Comparison of ENCODE assay signal across 18 cellular contexts in the genomic region with DNA sequence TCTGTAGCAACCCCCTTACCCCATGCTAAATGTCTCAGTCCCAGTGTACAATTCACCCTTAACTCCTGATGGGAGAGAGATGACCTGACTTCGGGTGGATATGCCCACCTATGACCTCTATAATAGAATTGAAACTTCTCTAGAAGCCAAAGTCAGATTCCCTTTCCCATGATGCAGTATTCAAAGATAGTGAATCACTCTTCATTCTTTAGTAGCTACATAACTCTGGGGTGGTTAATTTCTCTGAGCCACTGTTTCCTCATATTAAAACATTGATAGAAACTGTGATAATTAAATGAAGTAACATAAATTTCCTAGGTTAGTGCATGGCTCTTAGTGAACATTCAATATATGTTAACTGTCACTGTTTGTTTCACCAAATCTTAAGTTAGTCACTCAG.
"Had no signal": no experiment of that assay in that cellular context is flagged by ENCODE, and none has a peak within 500 bp of the region (broad histone marks: within the 10 kb centered on the region; RNA-seq: fewer than 3 reads in every experiment).

No MANE protein-coding gene starts in this region.

- H3K4me2 ChIP-seq: neural progenitor cell had no signal

- H3K27ac Mint-ChIP-seq: activated CD4-positive, alpha-beta memory T cell treated with anti-CD3 and anti-CD28 coated beads for 36 hours; activated CD8-positive, alpha-beta memory T cell treated with anti-CD3 and anti-CD28 coated beads, Interleukin-2, amount 10 ng/mL, durations not matched to agents 7 days and 5 days; activated T-cell treated with anti-CD3 and anti-CD28 coated beads, Interleukin-2, amount 50 U/mL, for 24 hours; brain; neural progenitor cell; stimulated activated memory B cell treated with anti-CD40 and anti-IgM and Interleukin-4, amounts not matched to agents 10 μg/mL and 1 μg/mL and 100 μg/mL, for 72 hours had no signal

- H3K4me1 Mint-ChIP-seq: activated CD8-positive, alpha-beta memory T cell treated with anti-CD3 and anti-CD28 coated beads, Interleukin-2, amount 10 ng/mL, durations not matched to agents 7 days and 5 days; brain; central memory CD8-positive, alpha-beta T cell; naive B cell; neural progenitor cell; stimulated activated memory B cell treated with anti-CD40 and anti-IgM and Interleukin-4, amounts not matched to agents 10 μg/mL and 1 μg/mL and 100 μg/mL, for 72 hours had no signal

- H3K9me3 Mint-ChIP-seq: neural progenitor cell had no signal

- H3K4me1 ChIP-seq: neural progenitor cell, pancreas, thyroid gland had no signal

- H3K27me3 Mint-ChIP-seq: activated CD4-positive, alpha-beta memory T cell treated with anti-CD3 and anti-CD28 coated beads for 36 hours; activated CD8-positive, alpha-beta memory T cell treated with anti-CD3 and anti-CD28 coated beads, Interleukin-2, amount 10 ng/mL, durations not matched to agents 7 days and 5 days; activated T-cell treated with anti-CD3 and anti-CD28 coated beads, Interleukin-2, amount 50 U/mL, for 24 hours; brain; central memory CD8-positive, alpha-beta T cell; naive B cell; stimulated activated memory B cell treated with anti-CD40 and anti-IgM and Interleukin-4, amounts not matched to agents 10 μg/mL and 1 μg/mL and 100 μg/mL, for 72 hours had no signal

- DNase-seq: activated CD4-positive, alpha-beta memory T cell treated with anti-CD3 and anti-CD28 coated beads for 36 hours; activated CD8-positive, alpha-beta memory T cell treated with anti-CD3 and anti-CD28 coated beads, Interleukin-2, amount 10 ng/mL, durations not matched to agents 7 days and 5 days; activated naive CD4-positive, alpha-beta T cell treated with anti-CD3 and anti-CD28 coated beads, Interleukin-2, amount 50 U/mL, for 16 hours; activated T-cell treated with anti-CD3 and anti-CD28 coated beads, Interleukin-2, amount 50 U/mL, for 24 hours; amniotic stem cell; cortex of kidney; effector CD4-positive, alpha-beta T cell; islet precursor cell; naive B cell; pancreas; stimulated activated CD4-positive, alpha-beta T cell treated with anti-CD3 and anti-CD28 coated beads, Interleukin-2, amount 100 ng/mL, for 48 hours; thyroid gland had no signal

- H3K36me3 ChIP-seq: neural progenitor cell, pancreas, thyroid gland had no signal

- H2AFZ ChIP-seq: neural progenitor cell had no signal

- H3K9me3 ChIP-seq: pancreas, thyroid gland had no signal

- H3K27me3 ChIP-seq: neural progenitor cell, pancreas, thyroid gland had no signal

- H3K4me3 Mint-ChIP-seq: activated CD4-positive, alpha-beta memory T cell treated with anti-CD3 and anti-CD28 coated beads for 36 hours; activated CD8-positive, alpha-beta memory T cell treated with anti-CD3 and anti-CD28 coated beads, Interleukin-2, amount 10 ng/mL, durations not matched to agents 7 days and 5 days; activated T-cell treated with anti-CD3 and anti-CD28 coated beads, Interleukin-2, amount 50 U/mL, for 24 hours; brain; central memory CD8-positive, alpha-beta T cell; naive B cell; neural progenitor cell; stimulated activated memory B cell treated with anti-CD40 and anti-IgM and Interleukin-4, amounts not matched to agents 10 μg/mL and 1 μg/mL and 100 μg/mL, for 72 hours had no signal

- H3K4me3 ChIP-seq: neural progenitor cell, pancreas, thyroid gland had no signal

- H3K9ac ChIP-seq: neural progenitor cell had no signal

- H3K27ac ChIP-seq: neural progenitor cell, pancreas, thyroid gland, VCaP had no signal

- H3K36me3 Mint-ChIP-seq: activated CD4-positive, alpha-beta memory T cell treated with anti-CD3 and anti-CD28 coated beads for 36 hours; activated CD8-positive, alpha-beta memory T cell treated with anti-CD3 and anti-CD28 coated beads, Interleukin-2, amount 10 ng/mL, durations not matched to agents 7 days and 5 days; brain; naive B cell; neural progenitor cell; stimulated activated memory B cell treated with anti-CD40 and anti-IgM and Interleukin-4, amounts not matched to agents 10 μg/mL and 1 μg/mL and 100 μg/mL, for 72 hours had no signal

- ATAC-seq: activated CD8-positive, alpha-beta memory T cell treated with anti-CD3 and anti-CD28 coated beads, Interleukin-2, amount 10 ng/mL, durations not matched to agents 7 days and 5 days; left lobe of liver; pancreas had no signal
